8 cellular contexts compared by ENCODE assay signal in genomic region chr14:70622111-70622712, GRCh38. TPM values are rescaled to one million over a fixed set of nuclear protein-coding genes. Genes with fewer than 3 reads are reported as not detected.
DNase-seq lines count a peak whose midpoint lies in the region; ATAC-seq and TF ChIP-seq lines count a peak whose summit lies in the region.

No MANE protein-coding gene starts in this region.

- intact Hi-C loops in breast epithelium (cut with DNase I; ENCODE audit: low total_unique reads) = loop anchor here (10.0 kb wide), 1 partner anchor 93 kb away; no protein-coding TSS in a partner anchor

- H3K4me3 ChIP-seq in breast epithelium = no peak overlapping the region
- H3K4me3 ChIP-seq in lung = no peak overlapping the region
- no peak overlapping the region for H3K4me3 ChIP-seq in upper lobe of left lung

- H3K27ac ChIP-seq in breast epithelium (no peak overlapping the region), lung (ENCODE audit: low read depth in 1 of 2, low read length in 1 of 2) (no peak overlapping the region), upper lobe of left lung (no peak overlapping the region)

- H3K27me3 ChIP-seq in breast epithelium (no peaks in the 10 kb centered on the region), lung (ENCODE audit: control insufficient read depth, insufficient read depth) (no peaks in the 10 kb centered on the region), upper lobe of left lung (no peaks in the 10 kb centered on the region)

- TF ChIP-seq EP300 in upper lobe of left lung (IDR thresholded peaks at IDR 0.05) = no peak

- H3K4me1 ChIP-seq in breast epithelium (no peaks in the 10 kb centered on the region), lung (ENCODE audit: control insufficient read depth in 2 of 2, insufficient read depth in 2 of 2, low read length in 2 of 2) (no peaks in the 10 kb centered on the region), upper lobe of left lung (no peaks in the 10 kb centered on the region)

- DNase-seq in DMS79 treated with DMSO at 0.1 percent for 48 hours (lab: John Stamatoyannopoulos, UW) (peak; percentile 10), DMS79 (lab: John Stamatoyannopoulos, UW) (no peak), NAMALWA (ENCODE audit: low spot score) (peak; percentile 57), T follicular helper cell (ENCODE audit: low read depth) (peak; percentile 28), breast epithelium (ENCODE audit: low spot score in 2 of 2) (no peak), lung (ENCODE audit: low spot score) (no peak), upper lobe of left lung (peak in 1 of 2 donors; percentile 34)

- TF ChIP-seq CTCF in breast epithelium (IDR thresholded peaks at IDR 0.05) (peak; percentile 30 to 86 (median 79)), lung (IDR thresholded peaks at IDR 0.05; ENCODE audit: control extremely low read depth, extremely low read depth) (peak; percentile 66), upper lobe of left lung (IDR thresholded peaks at IDR 0.05) (peak; percentile 52 to 81 (median 67))

- no peak for TF ChIP-seq POLR2A in breast epithelium (IDR thresholded peaks at IDR 0.05)
- TF ChIP-seq POLR2A in upper lobe of left lung (IDR thresholded peaks at IDR 0.05) = no peak

- H3K36me3 ChIP-seq in breast epithelium = no peaks in the 10 kb centered on the region
- H3K36me3 ChIP-seq in lung (ENCODE audit: control insufficient read depth in 2 of 2, insufficient read depth in 2 of 2, low read length in 2 of 2) = no peaks in the 10 kb centered on the region
- no peaks in the 10 kb centered on the region for H3K36me3 ChIP-seq in upper lobe of left lung

- WGBS in lung, 2 donors = 43 to 50% methylated on average over 3 of the region's 3 CpGs
- WGBS in upper lobe of left lung, 2 donors = 41 to 48% methylated on average over 3 of the region's 3 CpGs

- no peak for ATAC-seq in lung (ENCODE audit: insufficient read depth, low FRiP score)
- ATAC-seq in upper lobe of left lung (ENCODE audit: low FRiP score in 2 of 2) = peak; percentile 61 to 68
- ATAC-seq in GM21529 (IDR thresholded peaks at IDR 0.05; ENCODE audit: unreplicated experiment) = no peak

- H3K9me3 ChIP-seq in breast epithelium (peaks cover 0 to 10% of the 10 kb centered on the region in 2 donors), lung (ENCODE audit: control insufficient read depth in 2 of 2, insufficient read depth in 1 of 2, low read length in 1 of 2) (peaks cover 0 to 7% of the 10 kb centered on the region in 2 donors), upper lobe of left lung (peaks cover 1 to 11% (median 9%) of the 10 kb centered on the region in 4 donors)

RNA-seq across cellular contexts. Expression of gene TTC9, which starts 19.5 kb away (rescaled TPM):
- 1 to 10 TPM in 2 of 3 donors, under 1 TPM in 1; 0.48 to 7.5 (median 3.9) TPM for total RNA-seq in breast epithelium
- total RNA-seq in lung = 1 to 10 TPM; 6.8 to 7.5 TPM
- 1 to 10 TPM; 4.3 to 6.9 TPM for polyA plus RNA-seq in lung
- total RNA-seq in upper lobe of left lung = 1 to 10 TPM; 3.1 to 8.6 (median 6.2) TPM

RNA-seq across cellular contexts. Expression of gene MED6, which starts 21.8 kb away (rescaled TPM):
- total RNA-seq in breast epithelium (10 to 100 TPM; 38.4 to 56.9 (median 45.6) TPM), lung (10 to 100 TPM; 27.0 to 61.9 TPM), upper lobe of left lung (10 to 100 TPM; 17.9 to 56.5 (median 23.4) TPM)
- polyA plus RNA-seq in lung = 10 to 100 TPM; 17.5 to 18.9 TPM

Comparison
In these comparisons a context has a peak if more than half of its experiments do, and no peak if none do; other contexts are left out.
1. DNase-seq: peak in DMS79 treated with DMSO at 0.1 percent for 48 hours (single experiment), NAMALWA (single experiment) and T follicular helper cell (single experiment); none in DMS79 (single experiment), breast epithelium (0 of 2) and lung (single experiment).
2. ATAC-seq: peak in upper lobe of left lung (2 of 2); none in lung (single experiment) and GM21529 (single experiment).
3. Peak in every context shown above with its lines, with median percentiles within 50 percentile points of each other: CTCF ChIP-seq.